4 cellular contexts compared by ENCODE assay signal in genomic region chr15:75258034-75258433, GRCh38. TPM values are rescaled to one million over a fixed set of nuclear protein-coding genes. Genes with fewer than 3 reads are reported as not detected.
"Had no signal": no experiment of that assay in that cellular context is flagged by ENCODE, and none has a peak within 500 bp of the region (broad histone marks: within the 10 kb centered on the region; RNA-seq: fewer than 3 reads in every experiment).

Gene GOLGA6C, plus strand, starts transcription at chr15:75258334. Its CDS starts 265 bp downstream, at chr15:75258599.

RNA-seq across cellular contexts. Expression of gene GOLGA6C, which starts in this region (rescaled TPM):
- total RNA-seq: GM23248, H4, H9, HFFc6 had no signal
- polyA plus RNA-seq: GM23248 had no signal
